Comparison of ENCODE assay signal across 1 cellular context in the genomic region with DNA sequence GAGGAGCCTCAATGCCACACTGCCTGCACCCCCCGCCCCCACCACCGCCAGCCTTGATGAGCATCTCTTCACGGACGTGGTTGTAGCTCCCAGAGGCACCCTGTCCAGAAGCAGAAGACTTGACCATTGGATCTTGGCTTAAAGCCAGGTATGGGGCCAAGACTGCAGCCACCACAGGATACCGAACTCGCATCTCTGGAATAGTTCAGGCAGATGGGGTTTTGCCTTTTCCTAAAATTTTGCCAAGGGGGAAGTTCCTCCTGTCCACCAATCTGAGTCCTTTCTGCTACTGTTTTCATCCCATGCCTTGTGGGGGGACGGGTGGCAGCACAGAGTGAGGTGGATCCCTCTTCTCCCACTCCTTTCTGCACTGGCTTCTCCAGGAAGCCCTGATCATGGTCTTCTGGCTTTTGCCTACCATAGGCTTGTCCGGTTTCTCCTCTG.
TF ChIP-seq lines count a peak whose summit lies in the region.

No MANE protein-coding gene starts in this region.

TF ChIP-seq in H1, 55 proteins besides CTCF, POLR2A, EP300 and RAD21:
- TF ChIP-seq SIX5 (IDR thresholded peaks at IDR 0.05; ENCODE audit: low read depth, low read length) = no peak
- TF ChIP-seq SAP30 (IDR thresholded peaks at IDR 0.05; ENCODE audit: insufficient read depth, insufficient replicate concordance, low read length) = no peak
- TF ChIP-seq HDAC2 (IDR thresholded peaks at IDR 0.05; ENCODE audit: borderline replicate concordance in 1 of 2, low read depth in 2 of 2, low read length in 2 of 2) = no peak
